In genomic region chr1:167524651-167525050, GRCh38 we compare ENCODE assay signal across 1 cellular context.
A peak's percentile ranks its signal among the peaks of the same experiment; 100 is the strongest.
TF ChIP-seq lines count a peak whose summit lies in the region.

No MANE protein-coding gene starts in this region.

TF ChIP-seq in HepG2, 621 proteins besides CTCF, POLR2A, EP300 and RAD21 (continued from another document and continues in another):
- TF ChIP-seq ZNF687 (CRISPR knock-in tag; IDR thresholded peaks at IDR 0.05), result peak; percentile 10; the same call in 1 of the 2 replicates
- TF ChIP-seq ZFP37 (CRISPR knock-in tag; IDR thresholded peaks at IDR 0.05; ENCODE audit: borderline replicate concordance), result no peak
- TF ChIP-seq ATF3 (CRISPR knock-in tag; IDR thresholded peaks at IDR 0.05), result peak; percentile 79
- TF ChIP-seq ZBTB37 (CRISPR knock-in tag; IDR thresholded peaks at IDR 0.05), result no peak
- TF ChIP-seq MLX (CRISPR knock-in tag; IDR thresholded peaks at IDR 0.05), result 0 out of 2 replicates have a peak, but pooled peaks have one; percentile 19
- no peak for TF ChIP-seq TCF7 (IDR thresholded peaks at IDR 0.05; ENCODE audit: low read depth)
- TF ChIP-seq MYC (CRISPR knock-in tag; IDR thresholded peaks at IDR 0.05; ENCODE audit: borderline replicate concordance), result peak; percentile 63; the same call in 1 of the 2 replicates
- TF ChIP-seq ELF3 (CRISPR knock-in tag; IDR thresholded peaks at IDR 0.05), result 0 out of 2 replicates have a peak, but pooled peaks have one; percentile 14
- TF ChIP-seq BCL3 (CRISPR knock-in tag; IDR thresholded peaks at IDR 0.05), result no peak
- TF ChIP-seq CHD2 (IDR thresholded peaks at IDR 0.05; ENCODE audit: low read depth, low read length), result no peak
- TF ChIP-seq TP53 (CRISPR knock-in tag; conservative IDR thresholded peaks at IDR 0.05), result no peak
- TF ChIP-seq ARNTL (CRISPR knock-in tag; IDR thresholded peaks at IDR 0.05), result peak; percentile 74; the same call in 1 of the 2 replicates
- peak; percentile 66; the same call in 1 of the 2 replicates for TF ChIP-seq FOXK1 (CRISPR knock-in tag; IDR thresholded peaks at IDR 0.05; ENCODE audit: borderline replicate concordance, low read depth)
- 0 out of 2 replicates have a peak, but pooled peaks have one; percentile 8 for TF ChIP-seq HNF4A (CRISPR knock-in tag; IDR thresholded peaks at IDR 0.05)
- TF ChIP-seq ZNF550 (CRISPR knock-in tag; IDR thresholded peaks at IDR 0.05; ENCODE audit: borderline replicate concordance), result no peak
- TF ChIP-seq ZNF580 (CRISPR knock-in tag; IDR thresholded peaks at IDR 0.05; ENCODE audit: borderline replicate concordance, low read depth), result 0 out of 2 replicates have a peak, but pooled peaks have one; percentile 30
- no peak for TF ChIP-seq SMAD1 (CRISPR knock-in tag; IDR thresholded peaks at IDR 0.05; ENCODE audit: borderline replicate concordance, low read depth)
- TF ChIP-seq ATF5 (CRISPR knock-in tag; IDR thresholded peaks at IDR 0.05; ENCODE audit: low read depth), result no peak
- no peak for TF ChIP-seq ZNF619 (CRISPR knock-in tag; IDR thresholded peaks at IDR 0.05)
- TF ChIP-seq USF2 (IDR thresholded peaks at IDR 0.05; ENCODE audit: low read depth, low read length), result peak; percentile 47; the same call in 1 of the 2 replicates
- TF ChIP-seq USF2 (CRISPR knock-in tag; IDR thresholded peaks at IDR 0.05; ENCODE audit: borderline replicate concordance), result no peak; the same call in 1 of the 2 replicates
- TF ChIP-seq ZNF761 (CRISPR knock-in tag; conservative IDR thresholded peaks at IDR 0.05), result no peak
- TF ChIP-seq ZSCAN9 (CRISPR knock-in tag; IDR thresholded peaks at IDR 0.05; ENCODE audit: borderline replicate concordance), result peak; percentile 45; the same call in 1 of the 2 replicates
- no peak for TF ChIP-seq MZF1 (CRISPR knock-in tag; IDR thresholded peaks at IDR 0.05; ENCODE audit: borderline replicate concordance)
- peak; percentile 50; the same call in 1 of the 2 replicates for TF ChIP-seq ERF (CRISPR knock-in tag; IDR thresholded peaks at IDR 0.05)
- no peak for TF ChIP-seq ZNF44 (CRISPR knock-in tag; IDR thresholded peaks at IDR 0.05)
- peak; percentile 48 for TF ChIP-seq BCL6 (CRISPR knock-in tag; IDR thresholded peaks at IDR 0.05)
- TF ChIP-seq ZNF207 (IDR thresholded peaks at IDR 0.05; ENCODE audit: borderline replicate concordance), result no peak
- TF ChIP-seq TAF1 (CRISPR knock-in tag; IDR thresholded peaks at IDR 0.05), result no peak
- TF ChIP-seq NFIB (CRISPR knock-in tag; IDR thresholded peaks at IDR 0.05; ENCODE audit: borderline replicate concordance), result no peak
- 0 out of 2 replicates have a peak, but pooled peaks have one; percentile 65 for TF ChIP-seq SIN3A (IDR thresholded peaks at IDR 0.05; ENCODE audit: borderline replicate concordance, low read depth, low read length)
- TF ChIP-seq MIER2 (CRISPR knock-in tag; IDR thresholded peaks at IDR 0.05), result no peak
- no peak for TF ChIP-seq ZNF280B (CRISPR knock-in tag; IDR thresholded peaks at IDR 0.05; ENCODE audit: borderline replicate concordance)
- TF ChIP-seq ZNF30 (CRISPR knock-in tag; IDR thresholded peaks at IDR 0.05), result no peak
- peak; percentile 48; the same call in 1 of the 2 replicates for TF ChIP-seq MXD1 (CRISPR knock-in tag; IDR thresholded peaks at IDR 0.05)
- peak; percentile 92 for TF ChIP-seq ZNF12 (CRISPR knock-in tag; IDR thresholded peaks at IDR 0.05)
- 0 out of 2 replicates have a peak, but pooled peaks have one; percentile 52 for TF ChIP-seq HOXA5 (CRISPR knock-in tag; IDR thresholded peaks at IDR 0.05)
- TF ChIP-seq NRL (CRISPR knock-in tag; IDR thresholded peaks at IDR 0.05; ENCODE audit: borderline replicate concordance), result no peak
- peak; percentile 85 for TF ChIP-seq FOXA3 (CRISPR knock-in tag; IDR thresholded peaks at IDR 0.05)
- TF ChIP-seq ARID5B (CRISPR knock-in tag; IDR thresholded peaks at IDR 0.05), result peak; percentile 55
- peak; percentile 99 for TF ChIP-seq TFAP4 (IDR thresholded peaks at IDR 0.05; ENCODE audit: borderline replicate concordance, low read depth)
- TF ChIP-seq ZNF878 (CRISPR knock-in tag; IDR thresholded peaks at IDR 0.05), result 0 out of 2 replicates have a peak, but pooled peaks have one; percentile 28
- no peak for TF ChIP-seq ONECUT2 (CRISPR knock-in tag; IDR thresholded peaks at IDR 0.05)
- 0 out of 2 replicates have a peak, but pooled peaks have one; percentile 38 for TF ChIP-seq ZNF124 (CRISPR knock-in tag; IDR thresholded peaks at IDR 0.05)
